Comparison of ENCODE assay signal across 1 cellular context in the genomic region with DNA sequence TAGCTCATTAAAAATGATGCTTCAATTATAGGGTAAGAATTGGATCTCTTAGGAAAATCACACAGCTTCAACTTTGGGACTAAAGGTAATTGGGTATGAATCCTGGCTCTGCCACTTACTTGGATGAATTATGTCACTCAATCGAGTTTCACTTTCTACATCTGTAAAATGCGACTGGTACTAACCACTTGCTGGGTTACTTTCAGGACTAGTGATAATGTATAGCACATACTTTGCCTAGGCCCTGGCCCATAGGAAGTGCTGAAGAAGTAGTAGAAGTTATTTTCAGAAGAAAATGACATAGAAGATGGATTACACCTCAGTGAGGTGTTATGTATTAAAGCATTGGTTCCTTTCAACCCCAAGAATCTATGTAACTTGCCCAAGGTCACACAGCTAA.
TF ChIP-seq lines count a peak whose summit lies in the region.

No MANE protein-coding gene starts in this region.

TF ChIP-seq in SK-N-SH, 30 proteins besides CTCF, POLR2A, EP300 and RAD21 (continued from another document):
- TF ChIP-seq REST (IDR thresholded peaks at IDR 0.05; ENCODE audit: low read depth, low read length) (no peak), RXRA (IDR thresholded peaks at IDR 0.05; ENCODE audit: borderline replicate concordance, low read depth) (no peak), MEF2A (IDR thresholded peaks at IDR 0.05; ENCODE audit: borderline replicate concordance, low read depth) (no peak), EZH2phosphoT487 (IDR thresholded peaks at IDR 0.05; ENCODE audit: borderline replicate concordance, low read depth) (no peak), NFIC (IDR thresholded peaks at IDR 0.05; ENCODE audit: borderline replicate concordance) (no peak), IRF3 (IDR thresholded peaks at IDR 0.05; ENCODE audit: low read depth, low read length) (no peak), USF1 (IDR thresholded peaks at IDR 0.05; ENCODE audit: borderline replicate concordance, low read depth) (no peak)
